Comparison of ENCODE assay signal across 1 cellular context in genomic region chr16:88651276-88651988, GRCh38.
A peak's percentile ranks its signal among the peaks of the same experiment; 100 is the strongest.
TF ChIP-seq lines count a peak whose summit lies in the region.

No MANE protein-coding gene starts in this region.

TF ChIP-seq in HEK293, 187 proteins besides CTCF, POLR2A, EP300 and RAD21 (continued from another document):
- TF ChIP-seq ZBTB21 (tag by site-specific recombination; IDR thresholded peaks at IDR 0.05), result no peak
- TF ChIP-seq PATZ1 (tag by site-specific recombination; IDR thresholded peaks at IDR 0.05), result peak; percentile 45; the same call in 1 of the 2 replicates
- no peak for TF ChIP-seq MZF1 (tag by site-specific recombination; IDR thresholded peaks at IDR 0.05; ENCODE audit: borderline replicate concordance)
- TF ChIP-seq ZNF10 (tag by site-specific recombination; IDR thresholded peaks at IDR 0.05), result peak; percentile 65; the same call in 1 of the 2 replicates
- no peak for TF ChIP-seq ZFHX2 (tag by site-specific recombination; conservative IDR thresholded peaks at IDR 0.05)
- no peak for TF ChIP-seq ZNF398 (tag by site-specific recombination; IDR thresholded peaks at IDR 0.05)
- TF ChIP-seq ZSCAN30 (tag by site-specific recombination; IDR thresholded peaks at IDR 0.05), result no peak
- TF ChIP-seq ZNF530 (tag by site-specific recombination; IDR thresholded peaks at IDR 0.05; ENCODE audit: low read depth), result no peak
- no peak for TF ChIP-seq ZNF677 (tag by site-specific recombination; IDR thresholded peaks at IDR 0.05)
- TF ChIP-seq ZNF692 (tag by site-specific recombination; IDR thresholded peaks at IDR 0.05), result no peak
- TF ChIP-seq ZNF394 (tag by site-specific recombination; IDR thresholded peaks at IDR 0.05; ENCODE audit: borderline replicate concordance), result no peak
- TF ChIP-seq HOXD13 (CRISPR knock-in tag; IDR thresholded peaks at IDR 0.05; ENCODE audit: borderline replicate concordance), result no peak
- TF ChIP-seq ZNF416 (tag by site-specific recombination; IDR thresholded peaks at IDR 0.05), result no peak
- no peak for TF ChIP-seq ZNF664 (tag by site-specific recombination; IDR thresholded peaks at IDR 0.05)
- no peak for TF ChIP-seq ZEB2 (tag by site-specific recombination; IDR thresholded peaks at IDR 0.05)
- no peak for TF ChIP-seq ZNF302 (tag by site-specific recombination; IDR thresholded peaks at IDR 0.05; ENCODE audit: low read depth)
- no peak for TF ChIP-seq YY2 (tag by site-specific recombination; IDR thresholded peaks at IDR 0.05)
